ENCODE assay signal across 16 cellular contexts in genomic region chr3:121667333-121667732, GRCh38. TPM values are rescaled to one million over a fixed set of nuclear protein-coding genes. Genes with fewer than 3 reads are reported as not detected.
A peak's percentile ranks its signal among the peaks of the same experiment; 100 is the strongest.
DNase-seq lines count a peak whose midpoint lies in the region; TF ChIP-seq lines count a peak whose summit lies in the region.
"Had no signal": no experiment of that assay in that cellular context is flagged by ENCODE, and none has a peak within 500 bp of the region (broad histone marks: within the 10 kb centered on the region; RNA-seq: fewer than 3 reads in every experiment).

No MANE protein-coding gene starts in this region.

- H3K4me1 Mint-ChIP-seq in dendritic cell treated with granulocyte-macrophage colony-stimulating factor and Interleukin-4, amounts not matched to agents 40 ng/mL and 50 ng/mL, for 4 days (ENCODE audit: low read depth): peaks cover 57% of the 10 kb centered on the region

- peaks cover 75% of the 10 kb centered on the region for H3K36me3 Mint-ChIP-seq in dendritic cell treated with granulocyte-macrophage colony-stimulating factor and Interleukin-4, amounts not matched to agents 40 ng/mL and 50 ng/mL, for 4 days (ENCODE audit: low read depth)

- H3K4me3 Mint-ChIP-seq in dendritic cell treated with granulocyte-macrophage colony-stimulating factor and Interleukin-4, amounts not matched to agents 40 ng/mL and 50 ng/mL, for 4 days: peak overlapping the region; percentile 6
- H3K4me3 Mint-ChIP-seq: CD4-positive, alpha-beta T cell had no signal

- no peaks in the 10 kb centered on the region for H3K9me3 Mint-ChIP-seq in dendritic cell treated with granulocyte-macrophage colony-stimulating factor and Interleukin-4, amounts not matched to agents 40 ng/mL and 50 ng/mL, for 4 days
- H3K9me3 Mint-ChIP-seq: CD4-positive, alpha-beta T cell had no signal

- H3K27ac Mint-ChIP-seq in dendritic cell treated with granulocyte-macrophage colony-stimulating factor and Interleukin-4, amounts not matched to agents 40 ng/mL and 50 ng/mL, for 4 days: peak overlapping the region; percentile 45
- H3K27ac Mint-ChIP-seq: CD4-positive, alpha-beta T cell had no signal

- no peaks in the 10 kb centered on the region for H3K27me3 ChIP-seq in neutrophil

- no peaks in the 10 kb centered on the region for H3K9me3 ChIP-seq in neutrophil

- peak overlapping the region; percentile 49 to 54 for H3K4me3 ChIP-seq in neutrophil (ENCODE audit: low read depth in 1 of 2, low read length in 1 of 2)
- H3K4me3 ChIP-seq: GM23248, K562 had no signal

- peaks cover 7% of the 10 kb centered on the region for H3K36me3 ChIP-seq in neutrophil

- DNase-seq in CD1c-positive myeloid dendritic cell (ENCODE audit: extremely low spot score) (peak; percentile 40), MV-4-11 (lab: John Stamatoyannopoulos, UW) (peak; percentile 48), T1000 (lab: John Stamatoyannopoulos, UW) (no peak), HT-29 (ENCODE audit: low spot score) (no peak), posterior vena cava (ENCODE audit: low spot score) (no peak), HPDE6-E6E7 (ENCODE audit: extremely low spot score) (no peak)
- DNase-seq: CD4-positive, alpha-beta T cell; DMS79; GM23248; NCI-H1417 treated with DMSO at 0.1 percent for 48 hours; NCI-H2029; NCI-H774; Right ventricle myocardium superior had no signal

- TF ChIP-seq CTCF in neutrophil (IDR thresholded peaks at IDR 0.05): no peak

- intact Hi-C loops in dendritic cell treated with granulocyte-macrophage colony-stimulating factor and Interleukin-4, amounts not matched to agents 40 ng/mL and 50 ng/mL, for 4 days (cut with micrococcal nuclease): no loop called here
- intact Hi-C loops in posterior vena cava (cut with DNase I): no loop called here

- H3K27ac ChIP-seq in neutrophil: peak overlapping the region; percentile 98
- H3K27ac ChIP-seq: GM23248 had no signal

- peaks cover 47 to 56% of the 10 kb centered on the region in 2 experiments for H3K4me1 ChIP-seq in neutrophil (ENCODE audit: control insufficient read depth in 1 of 2, insufficient read depth in 1 of 2, low read depth in 1 of 2, low read length in 1 of 2)

- H3K27me3 Mint-ChIP-seq in dendritic cell treated with granulocyte-macrophage colony-stimulating factor and Interleukin-4, amounts not matched to agents 40 ng/mL and 50 ng/mL, for 4 days: no peaks in the 10 kb centered on the region
- H3K27me3 Mint-ChIP-seq: CD4-positive, alpha-beta T cell had no signal

RNA-seq across cellular contexts. Expression of gene HCLS1, which starts 6.6 kb away (rescaled TPM):
- total RNA-seq in HT-29 (2014; rRNA removed; shearing (Covaris generic)): 0.18 TPM in 1 of 2 replicates, not detected in the other
- 10 to 100 TPM; 33.8 to 72.0 TPM for total RNA-seq in posterior vena cava

Comparison
In these comparisons a context has a peak if more than half of its experiments do, and no peak if none do; other contexts are left out.
1. DNase-seq: peak in CD1c-positive myeloid dendritic cell (single experiment) and MV-4-11 (single experiment); none in T1000 (single experiment), HT-29 (single experiment), posterior vena cava (single experiment) and HPDE6-E6E7 (single experiment).
2. RNA of gene HCLS1, which starts 6.6 kb away (total RNA-seq): 33.8 to 72.0 TPM in posterior vena cava; 0.18 TPM in HT-29; every median in the first group is over 10 times any median in the second.